Comparison of ENCODE assay signal across 8 cellular contexts in genomic region chr5:141477169-141477568, GRCh38. TPM values are rescaled to one million over a fixed set of nuclear protein-coding genes. Genes with fewer than 3 reads are reported as not detected.
DNase-seq lines count a peak whose midpoint lies in the region; ATAC-seq, FAIRE-seq and TF ChIP-seq lines count a peak whose summit lies in the region.

No MANE protein-coding gene starts in this region.

- H3K4me1 ChIP-seq in right atrium auricular region (peaks cover 0 to 29% of the 10 kb centered on the region in 2 donors), mucosa of stomach (ENCODE audit: control insufficient read depth, insufficient read depth, low read length) (peaks cover 22% of the 10 kb centered on the region), upper lobe of right lung (peaks cover 28% of the 10 kb centered on the region)

- H3K27me3 ChIP-seq in right atrium auricular region (no peaks in the 10 kb centered on the region), bronchial epithelial cell (ENCODE audit: control insufficient read depth, insufficient read depth, low read length) (no peaks in the 10 kb centered on the region), mucosa of stomach (ENCODE audit: control insufficient read depth, insufficient read depth, low read length) (peaks cover 25% of the 10 kb centered on the region), upper lobe of right lung (peaks cover 6% of the 10 kb centered on the region), H7 (ENCODE audit: control insufficient read depth, insufficient read depth, low read length) (peaks cover 22% of the 10 kb centered on the region)

- peak overlapping the region; percentile 60 to 65 for H3K4me3 ChIP-seq in right atrium auricular region
- peak overlapping the region; percentile 56 for H3K4me3 ChIP-seq in bronchial epithelial cell (ENCODE audit: low read depth, low read length)
- H3K4me3 ChIP-seq in mucosa of stomach (ENCODE audit: low read length), result peak overlapping the region; percentile 89
- H3K4me3 ChIP-seq in upper lobe of right lung, result peak overlapping the region; percentile 64
- no peak overlapping the region; the same call in 1 of the 2 replicates for H3K4me3 ChIP-seq in H7 (ENCODE audit: insufficient read depth, low read depth, low read length)

- peak overlapping the region; percentile 87 to 88 for H3K27ac ChIP-seq in right atrium auricular region
- peak overlapping the region; percentile 81 for H3K27ac ChIP-seq in upper lobe of right lung

- no peak for ATAC-seq in left ventricle myocardium superior
- no peak for ATAC-seq in upper lobe of right lung
- ATAC-seq in GM18873 (IDR thresholded peaks at IDR 0.05; ENCODE audit: low FRiP score, unreplicated experiment), result no peak

- intact Hi-C loops in left ventricle myocardium superior (cut with micrococcal nuclease) (loop anchor here (5.0 to 10.0 kb wide), 2 partner anchors 50 to 62 kb away; partner anchors contain the start of genes PCDHGA10 and PCDHGB7), upper lobe of right lung (cut with DNase I) (no loop called here)

- no peak overlapping the region for H3K9ac ChIP-seq in mucosa of stomach (ENCODE audit: low read length)

- H3K36me3 ChIP-seq in right atrium auricular region, result no peaks in the 10 kb centered on the region
- peaks cover 1% of the 10 kb centered on the region for H3K36me3 ChIP-seq in bronchial epithelial cell (ENCODE audit: control insufficient read depth, insufficient read depth, low read length)
- H3K36me3 ChIP-seq in mucosa of stomach (ENCODE audit: control insufficient read depth, insufficient read depth, low read length), result no peaks in the 10 kb centered on the region
- H3K36me3 ChIP-seq in upper lobe of right lung, result no peaks in the 10 kb centered on the region
- H3K36me3 ChIP-seq in H7 (replicated peaks; ENCODE audit: control insufficient read depth, insufficient read depth, low read length), result no peaks in the 10 kb centered on the region

- TF ChIP-seq CTCF in right atrium auricular region (IDR thresholded peaks at IDR 0.05) (no peak), bronchial epithelial cell (IDR thresholded peaks at IDR 0.05; ENCODE audit: insufficient read depth, low read length, severe bottlenecking) (no peak), upper lobe of right lung (IDR thresholded peaks at IDR 0.05) (no peak)

- DNase-seq in right atrium auricular region (ENCODE audit: low spot score) (no peak), left ventricle myocardium superior (no peak), bronchial epithelial cell (ENCODE audit: low read depth) (no peak), upper lobe of right lung (no peak), hippocampal formation (lab: John Stamatoyannopoulos, UW) (no peak), H7 (no peak)

- H3K9me3 ChIP-seq in right atrium auricular region (no peaks in the 10 kb centered on the region), mucosa of stomach (ENCODE audit: control insufficient read depth, low read length) (no peaks in the 10 kb centered on the region), upper lobe of right lung (no peaks in the 10 kb centered on the region)

- FAIRE-seq in bronchial epithelial cell (lab: Jason Lieb, UNC), result no peak

RNA-seq across cellular contexts. Expression of gene PCDHGC3, which starts 1.4 kb away (rescaled TPM):
- 10 to 100 TPM; 24.1 to 38.3 TPM for total RNA-seq in right atrium auricular region
- total RNA-seq in left ventricle myocardium superior, result 13.4 TPM
- total RNA-seq in bronchial epithelial cell, result 9.5 and 17.4 TPM in 2 replicates
- 109 TPM for total RNA-seq in upper lobe of right lung
- 27.4 and 31.7 TPM in 2 replicates for total RNA-seq in H7 (2014; rRNA removed; shearing (Covaris generic))

RNA-seq across cellular contexts. Expression of gene PCDHGC4, which starts 7.7 kb away (rescaled TPM):
- 1 to 10 TPM; 1.5 to 1.7 TPM for total RNA-seq in right atrium auricular region
- total RNA-seq in left ventricle myocardium superior, result 2.5 TPM
- total RNA-seq in bronchial epithelial cell, result 0.53 and 0.90 TPM in 2 replicates
- total RNA-seq in upper lobe of right lung, result 1.8 TPM
- total RNA-seq in H7 (2014; rRNA removed; shearing (Covaris generic)), result 9.9 and 12.5 TPM in 2 replicates

RNA-seq across cellular contexts. Expression of gene PCDHGC5, which starts 11.7 kb away (rescaled TPM):
- total RNA-seq in right atrium auricular region (1 to 10 TPM; 1.4 to 1.7 TPM), left ventricle myocardium superior (3.2 TPM), bronchial epithelial cell (0.26 and 0.77 TPM in 2 replicates), upper lobe of right lung (1.4 TPM)
- 0.44 and 1.8 TPM in 2 replicates for total RNA-seq in H7 (2014; rRNA removed; shearing (Covaris generic))

RNA-seq across cellular contexts. Expression of gene PCDHGA12, which starts 46.9 kb away (rescaled TPM):
- total RNA-seq in right atrium auricular region (1 to 10 TPM; 6.2 to 7.7 TPM), left ventricle myocardium superior (5.1 TPM), bronchial epithelial cell (0.79 and 1.4 TPM in 2 replicates), upper lobe of right lung (7.6 TPM)
- total RNA-seq in H7 (2014; rRNA removed; shearing (Covaris generic)), result 0.10 and 0.44 TPM in 2 replicates

RNA-seq across cellular contexts. Expression of gene PCDHGA11, which starts 56.3 kb away (rescaled TPM):
- 1 to 10 TPM; 3.0 to 4.5 TPM for total RNA-seq in right atrium auricular region
- total RNA-seq in left ventricle myocardium superior, result 5.0 TPM
- total RNA-seq in bronchial epithelial cell, result 1.6 and 3.2 TPM in 2 replicates
- 2.6 TPM for total RNA-seq in upper lobe of right lung
- 0.21 and 0.30 TPM in 2 replicates for total RNA-seq in H7 (2014; rRNA removed; shearing (Covaris generic))
